10 cellular contexts compared by ENCODE assay signal in the genomic region with DNA sequence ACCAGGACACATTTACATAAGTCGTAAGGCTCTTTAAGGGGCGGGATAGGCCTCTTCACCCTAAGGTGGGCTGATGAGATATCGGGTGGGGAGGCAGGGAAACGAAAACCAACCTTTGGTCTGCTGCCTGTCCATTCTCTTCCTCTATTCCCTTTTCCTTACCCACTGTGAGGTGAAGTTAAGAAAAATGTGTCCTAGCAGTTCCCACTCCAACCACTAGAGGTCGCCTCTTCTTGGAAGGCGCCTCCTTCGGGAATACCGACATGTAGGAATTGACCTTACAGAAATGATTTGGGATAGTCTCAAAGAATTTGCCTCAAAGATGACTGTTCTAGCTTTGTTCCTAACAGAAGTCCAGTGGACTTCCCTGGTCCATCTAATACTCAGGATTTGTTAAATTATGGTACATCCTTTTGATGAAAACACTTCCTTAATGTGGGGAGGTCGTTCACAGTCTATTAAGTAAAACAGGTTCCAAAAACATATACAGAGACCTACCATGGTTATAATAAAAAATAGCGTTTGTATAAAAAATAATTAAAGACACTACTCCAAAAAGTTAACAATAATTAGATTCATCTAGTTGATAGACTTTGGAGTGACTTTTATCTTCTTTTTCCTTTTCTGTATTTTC. TPM values are rescaled to one million over a fixed set of nuclear protein-coding genes. Genes with fewer than 3 reads are reported as not detected.
DNase-seq lines count a peak whose midpoint lies in the region; ATAC-seq and TF ChIP-seq lines count a peak whose summit lies in the region.
"Had no signal": no experiment of that assay in that cellular context is flagged by ENCODE, and none has a peak within 500 bp of the region (broad histone marks: within the 10 kb centered on the region; RNA-seq: fewer than 3 reads in every experiment).

No MANE protein-coding gene starts in this region.

- H3K27ac Mint-ChIP-seq in HFFc6, result peak overlapping the region; percentile 18; the same call in 1 of the 2 replicates
- no peak overlapping the region for H3K27ac Mint-ChIP-seq in nephron progenitor cell
- H3K27ac Mint-ChIP-seq in T-helper 17 cell, result no peak overlapping the region
- H3K27ac Mint-ChIP-seq: activated naive CD4-positive, alpha-beta T cell treated with anti-CD3 and anti-CD28 coated beads, Interleukin-2, amount 50 U/mL, for 24 hours had no signal

- H3K36me3 ChIP-seq in Panc1 (ENCODE audit: control insufficient read depth, insufficient read depth, low read length), result no peaks in the 10 kb centered on the region
- H3K36me3 ChIP-seq: BLaER1 treated with 17β-estradiol and CSF1 and Interleukin-3, amounts not matched to agents 10 nM and 100 nM had no signal

- peak; percentile 49 to 78 (median 74) for DNase-seq in NCI-H1417 (lab: John Stamatoyannopoulos, UW)
- no peak for DNase-seq in NCI-H1417 treated with DMSO at 0.1 percent for 48 hours (lab: John Stamatoyannopoulos, UW)
- peak; percentile 43 for DNase-seq in HFFc6
- DNase-seq in Panc1 (ENCODE audit: low read depth, low spot score), result peak; percentile 77
- peak; percentile 72 for DNase-seq in epithelial cell of esophagus (ENCODE audit: low read depth)
- DNase-seq in nephron progenitor cell, result peak; percentile 81
- DNase-seq in T-helper 17 cell, result no peak

- H3K36me3 Mint-ChIP-seq in HFFc6 (ENCODE audit: low read depth) (peaks cover 20% of the 10 kb centered on the region), nephron progenitor cell (ENCODE audit: low read depth) (peaks cover 13% of the 10 kb centered on the region), T-helper 17 cell (ENCODE audit: low read depth) (peaks cover 2% of the 10 kb centered on the region)
- H3K36me3 Mint-ChIP-seq: activated naive CD4-positive, alpha-beta T cell treated with anti-CD3 and anti-CD28 coated beads, Interleukin-2, amount 50 U/mL, for 24 hours had no signal

- ATAC-seq in Panc1, result peak; percentile 56; the same call in 1 of the 2 replicates
- ATAC-seq in GM21423 (IDR thresholded peaks at IDR 0.05; ENCODE audit: unreplicated experiment), result no peak
- ATAC-seq in T-helper 17 cell, result no peak

- H3K27me3 ChIP-seq in Panc1 (ENCODE audit: control insufficient read depth, insufficient read depth, low read length), result no peaks in the 10 kb centered on the region

- H3K4me1 Mint-ChIP-seq in HFFc6 (ENCODE audit: low read depth) (peaks cover 58% of the 10 kb centered on the region), nephron progenitor cell (peaks cover 31% of the 10 kb centered on the region), T-helper 17 cell (peaks cover 35% of the 10 kb centered on the region)

- TF ChIP-seq CTCF in HFFc6 (IDR thresholded peaks at IDR 0.05), result peak; percentile 100
- TF ChIP-seq CTCF in Panc1 (IDR thresholded peaks at IDR 0.05), result peak; percentile 98
- peak; percentile 99 for TF ChIP-seq CTCF in epithelial cell of esophagus (IDR thresholded peaks at IDR 0.05; ENCODE audit: insufficient read depth, low read depth, low read length, missing control alignments)
- TF ChIP-seq CTCF in nephron progenitor cell (IDR thresholded peaks at IDR 0.05), result peak; percentile 99

- H3K4me3 ChIP-seq in Panc1 (ENCODE audit: low read depth in 2 of 2, low read length in 2 of 2) (no peak overlapping the region), epithelial cell of esophagus (ENCODE audit: low read length) (no peak overlapping the region)
- H3K4me3 ChIP-seq: BLaER1 treated with 17β-estradiol and CSF1 and Interleukin-3, amounts not matched to agents 10 nM and 100 nM had no signal

- H3K27me3 Mint-ChIP-seq in HFFc6 (ENCODE audit: insufficient read depth), result no peaks in the 10 kb centered on the region
- H3K27me3 Mint-ChIP-seq in nephron progenitor cell (ENCODE audit: low read depth, poor library complexity), result no peaks in the 10 kb centered on the region
- H3K27me3 Mint-ChIP-seq in T-helper 17 cell, result no peaks in the 10 kb centered on the region
- H3K27me3 Mint-ChIP-seq: activated naive CD4-positive, alpha-beta T cell treated with anti-CD3 and anti-CD28 coated beads, Interleukin-2, amount 50 U/mL, for 24 hours had no signal

- H3K27ac ChIP-seq in Panc1 (ENCODE audit: low read length), result no peak overlapping the region
- H3K27ac ChIP-seq: BLaER1 treated with 17β-estradiol and CSF1 and Interleukin-3, amounts not matched to agents 10 nM and 100 nM had no signal

- no peaks in the 10 kb centered on the region for H3K9me3 Mint-ChIP-seq in HFFc6
- no peaks in the 10 kb centered on the region for H3K9me3 Mint-ChIP-seq in nephron progenitor cell
- H3K9me3 Mint-ChIP-seq: activated naive CD4-positive, alpha-beta T cell treated with anti-CD3 and anti-CD28 coated beads, Interleukin-2, amount 50 U/mL, for 24 hours had no signal

- intact Hi-C loops in Panc1 (cut with micrococcal nuclease; ENCODE audit: unreplicated experiment), result loop anchor here (10.0 kb wide), 1 partner anchor 270 kb away; no protein-coding TSS in a partner anchor

- CTCF ChIA-PET in Panc1 (lab: Charles Lee), result no interaction called here

- no peaks in the 10 kb centered on the region for H3K9me3 ChIP-seq in Panc1 (ENCODE audit: control insufficient read depth, insufficient read depth, low read depth, low read length)
- no peaks in the 10 kb centered on the region for H3K9me3 ChIP-seq in T-helper 17 cell (ENCODE audit: control insufficient read depth, low read length, poor library complexity, severe bottlenecking)
- H3K9me3 ChIP-seq: BLaER1 treated with 17β-estradiol and CSF1 and Interleukin-3, amounts not matched to agents 10 nM and 100 nM had no signal

- POLR2A ChIA-PET in Panc1 (lab: Charles Lee), result interaction anchor here (0.6 kb wide), 1 partner anchor 26 kb away, joined by 3 read pairs; no protein-coding TSS in a partner anchor

- 0 out of 2 replicates have a peak, but pooled peaks cover 7% of the 10 kb centered on the region for H3K4me1 ChIP-seq in Panc1 (ENCODE audit: control insufficient read depth, insufficient read depth, low read length)

- BruUV-seq in Panc1 (replicated peaks; lab: Mats Ljungman, UMichigan), result no TSS peak

- in situ Hi-C loops in Panc1 (cut with HindIII; ENCODE audit: low pct_unique_long_range_greater_than_20kb, low sequenced_read_pairs), result no loop called here

- H3K4me3 Mint-ChIP-seq in HFFc6 (no peak overlapping the region), nephron progenitor cell (no peak overlapping the region), T-helper 17 cell (no peak overlapping the region)
- H3K4me3 Mint-ChIP-seq: activated naive CD4-positive, alpha-beta T cell treated with anti-CD3 and anti-CD28 coated beads, Interleukin-2, amount 50 U/mL, for 24 hours had no signal

RNA-seq across cellular contexts. Expression of gene AZIN2, which starts 14.1 kb away (rescaled TPM):
- total RNA-seq in HFFc6 (2021; fragmentation: NEBNext Ultra II Directional; extraction: Animal tissue kit (Norgen Biotek cat#: 25700)), result 1 to 10 TPM; 2.4 to 3.7 (median 3.1) TPM
- total RNA-seq in Panc1 (2021; ENCODE audit: unreplicated experiment) (2.4 TPM), T-helper 17 cell (1 to 10 TPM; 6.3 to 8.6 TPM)
- polyA plus RNA-seq in Panc1 (2012; ENCODE audit: insufficient read length), result 1.9 TPM

RNA-seq across cellular contexts. Expression of gene AK2, which starts 58.4 kb away (rescaled TPM):
- 100 to 1,000 TPM; 160 to 173 (median 168) TPM for total RNA-seq in HFFc6 (2021; fragmentation: NEBNext Ultra II Directional; extraction: Animal tissue kit (Norgen Biotek cat#: 25700))
- total RNA-seq in Panc1 (2021; ENCODE audit: unreplicated experiment), result 213 TPM
- polyA plus RNA-seq in Panc1 (2012; ENCODE audit: insufficient read length), result 184 TPM
- 10 to 100 TPM; 51.1 to 61.7 TPM for total RNA-seq in T-helper 17 cell

Comparison
In these comparisons a context has a peak if more than half of its experiments do, and no peak if none do; other contexts are left out.
1. DNase-seq: peak in NCI-H1417 (3 of 3), HFFc6 (single experiment), Panc1 (single experiment), epithelial cell of esophagus (single experiment) and nephron progenitor cell (single experiment); none in NCI-H1417 treated with DMSO at 0.1 percent for 48 hours (single experiment) and T-helper 17 cell (0 of 3).
2. Peak in every context shown above with its lines, with median percentiles within 50 percentile points of each other: CTCF ChIP-seq.